8 cellular contexts compared by ENCODE assay signal in genomic region chr2:160918909-160919503, GRCh38.
A peak's percentile ranks its signal among the peaks of the same experiment; 100 is the strongest.
DNase-seq lines count a peak whose midpoint lies in the region; ATAC-seq and TF ChIP-seq lines count a peak whose summit lies in the region.
"Had no signal": no experiment of that assay in that cellular context is flagged by ENCODE, and none has a peak within 500 bp of the region (broad histone marks: within the 10 kb centered on the region; RNA-seq: fewer than 3 reads in every experiment).

No MANE protein-coding gene starts in this region.

- no peak overlapping the region for H3K27ac ChIP-seq in lower lobe of right lung
- no peak overlapping the region for H3K27ac ChIP-seq in upper lobe of right lung

- H3K4me1 ChIP-seq in lower lobe of right lung (peaks cover 7% of the 10 kb centered on the region), upper lobe of right lung (no peaks in the 10 kb centered on the region)

- TF ChIP-seq CTCF in GM12872 (IDR thresholded peaks at IDR 0.05; ENCODE audit: insufficient read depth, low read depth, low read length) (peak; percentile 60), lower lobe of right lung (IDR thresholded peaks at IDR 0.05) (peak; percentile 70), upper lobe of right lung (IDR thresholded peaks at IDR 0.05) (peak; percentile 65)

- H3K27me3 ChIP-seq in lower lobe of right lung (ENCODE audit: low read depth) (no peaks in the 10 kb centered on the region), upper lobe of right lung (no peaks in the 10 kb centered on the region)

- H3K36me3 ChIP-seq in lower lobe of right lung = no peaks in the 10 kb centered on the region
- no peaks in the 10 kb centered on the region for H3K36me3 ChIP-seq in upper lobe of right lung

- intact Hi-C loops in lower lobe of right lung (cut with DNase I) = no loop called here
- intact Hi-C loops in upper lobe of right lung (cut with DNase I) = no loop called here

- DNase-seq in LHCN-M2 (ENCODE audit: low read depth) = peak; percentile 77
- peak; percentile 63 for DNase-seq in UCSD-AML1 (lab: John Stamatoyannopoulos, UW; ENCODE audit: unreplicated experiment)
- DNase-seq in effector CD8-positive, alpha-beta T cell (lab: John Stamatoyannopoulos, UW) = peak; percentile 2
- DNase-seq in lower lobe of right lung = peak; percentile 83
- peak; percentile 85 for DNase-seq in upper lobe of right lung
- DNase-seq: activated B cell treated with CpG ODN at 0.5 μM for 24 hours had no signal

- ATAC-seq in lower lobe of right lung (peak; percentile 90), upper lobe of right lung (peak; percentile 98), GM21786 (IDR thresholded peaks at IDR 0.05; ENCODE audit: unreplicated experiment) (no peak)

- H3K4me3 ChIP-seq in lower lobe of right lung (no peak overlapping the region), upper lobe of right lung (no peak overlapping the region)

- H3K9me3 ChIP-seq in lower lobe of right lung (no peaks in the 10 kb centered on the region), upper lobe of right lung (no peaks in the 10 kb centered on the region)

Comparison
In these comparisons a context has a peak if more than half of its experiments do, and no peak if none do; other contexts are left out.
1. DNase-seq: peak in every context shown above with its lines; median percentile 85 in upper lobe of right lung; 83 in lower lobe of right lung; 77 in LHCN-M2; 63 in UCSD-AML1; 2 in effector CD8-positive, alpha-beta T cell.